Comparison of ENCODE assay signal across 17 cellular contexts in the genomic region with DNA sequence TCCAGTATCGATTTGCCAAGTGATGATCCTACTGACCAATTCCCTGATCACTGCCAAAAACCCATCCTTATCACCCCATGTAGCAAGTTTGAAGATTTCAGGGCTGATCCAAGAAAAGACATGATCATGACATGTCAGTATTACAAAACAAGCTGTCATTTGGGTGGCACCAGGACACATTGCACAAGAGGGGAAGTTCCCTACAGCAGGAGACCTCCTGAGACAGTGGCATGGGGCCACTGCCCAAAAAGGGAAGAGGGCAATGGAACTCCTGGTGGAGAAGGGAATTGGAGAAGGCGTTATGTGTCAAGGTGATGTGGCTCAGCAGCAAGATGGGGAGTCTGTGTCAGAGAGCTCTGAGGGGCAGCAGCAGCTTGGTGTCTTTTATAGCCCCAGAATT. TPM values are rescaled to one million over a fixed set of nuclear protein-coding genes. Genes with fewer than 3 reads are reported as not detected.
"Had no signal": no experiment of that assay in that cellular context is flagged by ENCODE, and none has a peak within 500 bp of the region (broad histone marks: within the 10 kb centered on the region; RNA-seq: fewer than 3 reads in every experiment).

No MANE protein-coding gene starts in this region.

- H3K36me3 Mint-ChIP-seq: activated naive CD8-positive, alpha-beta T cell treated with anti-CD3 and anti-CD28 coated beads, Interleukin-2, amount 10 ng/mL, durations not matched to agents 7 days and 5 days had no signal

- DNase-seq: activated CD4-positive, alpha-beta T cell treated with anti-CD3 and anti-CD28 coated beads for 1 hour; activated CD4-positive, alpha-beta T cell treated with anti-CD3 and anti-CD28 coated beads, Interleukin-2, amount 50 U/mL, for 4 hours; activated naive CD4-positive, alpha-beta T cell; activated naive CD8-positive, alpha-beta T cell treated with anti-CD3 and anti-CD28 coated beads, Interleukin-2, amount 10 ng/mL, durations not matched to agents 7 days and 5 days; activated T-cell treated with anti-CD3 and anti-CD28 coated beads for 4 hours; anterior cingulate cortex; cerebellar nuclear complex; effector memory CD4-positive, alpha-beta T cell; foreskin keratinocyte; glutamatergic neuron; psoas muscle had no signal

- ATAC-seq: foreskin keratinocyte, psoas muscle, sciatic nerve had no signal

- H3K27me3 ChIP-seq: foreskin keratinocyte, suprapubic skin had no signal

- H3K4me1 Mint-ChIP-seq: activated naive CD8-positive, alpha-beta T cell treated with anti-CD3 and anti-CD28 coated beads, Interleukin-2, amount 10 ng/mL, durations not matched to agents 7 days and 5 days had no signal

- H3K27ac ChIP-seq: foreskin keratinocyte, psoas muscle, suprapubic skin had no signal

- H3K9me3 ChIP-seq: psoas muscle, suprapubic skin had no signal

- H3K27ac Mint-ChIP-seq: activated naive CD8-positive, alpha-beta T cell treated with anti-CD3 and anti-CD28 coated beads, Interleukin-2, amount 10 ng/mL, durations not matched to agents 7 days and 5 days; stimulated activated naive CD8-positive, alpha-beta T cell treated with anti-CD3 and anti-CD28 coated beads, Interleukin-15, Interleukin-2, amounts not matched to agents 100 ng/mL and 50 ng/mL, for 24 hours had no signal

- H3K4me1 ChIP-seq: foreskin keratinocyte, psoas muscle, suprapubic skin had no signal

- H3K4me3 ChIP-seq: psoas muscle, suprapubic skin had no signal

- H3K36me3 ChIP-seq: suprapubic skin had no signal

- H3K4me3 Mint-ChIP-seq: activated naive CD8-positive, alpha-beta T cell treated with anti-CD3 and anti-CD28 coated beads, Interleukin-2, amount 10 ng/mL, durations not matched to agents 7 days and 5 days; neural crest cell; stimulated activated naive CD8-positive, alpha-beta T cell treated with anti-CD3 and anti-CD28 coated beads, Interleukin-15, Interleukin-2, amounts not matched to agents 100 ng/mL and 50 ng/mL, for 24 hours had no signal

- H3K27me3 Mint-ChIP-seq: activated naive CD8-positive, alpha-beta T cell treated with anti-CD3 and anti-CD28 coated beads, Interleukin-2, amount 10 ng/mL, durations not matched to agents 7 days and 5 days; stimulated activated naive CD8-positive, alpha-beta T cell treated with anti-CD3 and anti-CD28 coated beads, Interleukin-15, Interleukin-2, amounts not matched to agents 100 ng/mL and 50 ng/mL, for 24 hours had no signal

RNA-seq across cellular contexts. Expression of a gene that starts 46.4 kb away (rescaled TPM):
- total RNA-seq: activated naive CD8-positive, alpha-beta T cell treated with anti-CD3 and anti-CD28 coated beads, Interleukin-2, amount 10 ng/mL, durations not matched to agents 7 days and 5 days; foreskin keratinocyte; liver; neural crest cell; osteocyte; psoas muscle; sciatic nerve; suprapubic skin had no signal
- polyA plus RNA-seq: foreskin keratinocyte, liver had no signal
